7 cellular contexts compared by ENCODE assay signal in genomic region chr9:9078301-9078700, GRCh38.
"Had no signal": no experiment of that assay in that cellular context is flagged by ENCODE, and none has a peak within 500 bp of the region (broad histone marks: within the 10 kb centered on the region; RNA-seq: fewer than 3 reads in every experiment).

No MANE protein-coding gene starts in this region.

- H3K27ac Mint-ChIP-seq: IgD-negative memory B cell had no signal

- H3K27ac ChIP-seq: HL-60 had no signal

- H3K4me3 ChIP-seq: K562 had no signal

- H3K4me1 Mint-ChIP-seq: IgD-negative memory B cell had no signal

- H3K27me3 Mint-ChIP-seq: IgD-negative memory B cell had no signal

- DNase-seq: IMR-90, KBM-7, KG1 had no signal

- H3K4me3 Mint-ChIP-seq: IgD-negative memory B cell had no signal

- ATAC-seq: HepG2, K562 had no signal

- H3K36me3 Mint-ChIP-seq: IgD-negative memory B cell had no signal
